In genomic region chrX:39859991-39860861, GRCh38 we compare ENCODE assay signal across 8 cellular contexts.
DNase-seq lines count a peak whose midpoint lies in the region; ATAC-seq, FAIRE-seq and TF ChIP-seq lines count a peak whose summit lies in the region.

No MANE protein-coding gene starts in this region.

- H3K27me3 Mint-ChIP-seq in activated T-helper 17 cell treated with anti-CD3 and anti-CD28 coated beads, Interleukin-2, amount 50 U/mL, for 72 hours: no peaks in the 10 kb centered on the region

- H3K36me3 ChIP-seq in BLaER1: no peaks in the 10 kb centered on the region

- peaks cover 12% of the 10 kb centered on the region for H3K36me3 Mint-ChIP-seq in activated T-helper 17 cell treated with anti-CD3 and anti-CD28 coated beads, Interleukin-2, amount 50 U/mL, for 72 hours (ENCODE audit: low read depth)
- peaks cover 14% of the 10 kb centered on the region for H3K36me3 Mint-ChIP-seq in stimulated activated effector memory CD8-positive, alpha-beta T cell treated with anti-CD3 and anti-CD28 coated beads, Interleukin-12 subunit alpha, Interleukin-12 subunit beta, amount 100 ng/mL, for 72 hours

- H3K27me3 ChIP-seq in BLaER1: no peaks in the 10 kb centered on the region

- peak overlapping the region; percentile 63 for H3K4me3 Mint-ChIP-seq in activated T-helper 17 cell treated with anti-CD3 and anti-CD28 coated beads, Interleukin-2, amount 50 U/mL, for 72 hours
- peak overlapping the region; percentile 59 for H3K4me3 Mint-ChIP-seq in stimulated activated effector memory CD8-positive, alpha-beta T cell treated with anti-CD3 and anti-CD28 coated beads, Interleukin-12 subunit alpha, Interleukin-12 subunit beta, amount 100 ng/mL, for 72 hours

- FAIRE-seq in GM19239 (lab: Jason Lieb, UNC) (peak; percentile 100), RCC 7860 (lab: Jason Lieb, UNC) (no peak), islet of Langerhans (lab: Jason Lieb, UNC) (peak; percentile 66), D721Med (lab: Jason Lieb, UNC) (no peak)

- peak overlapping the region; percentile 97 for H3K27ac Mint-ChIP-seq in activated T-helper 17 cell treated with anti-CD3 and anti-CD28 coated beads, Interleukin-2, amount 50 U/mL, for 72 hours
- peak overlapping the region; percentile 96 for H3K27ac Mint-ChIP-seq in stimulated activated effector memory CD8-positive, alpha-beta T cell treated with anti-CD3 and anti-CD28 coated beads, Interleukin-12 subunit alpha, Interleukin-12 subunit beta, amount 100 ng/mL, for 72 hours

- H3K9me3 Mint-ChIP-seq in activated T-helper 17 cell treated with anti-CD3 and anti-CD28 coated beads, Interleukin-2, amount 50 U/mL, for 72 hours: no peaks in the 10 kb centered on the region
- H3K9me3 Mint-ChIP-seq in stimulated activated effector memory CD8-positive, alpha-beta T cell treated with anti-CD3 and anti-CD28 coated beads, Interleukin-12 subunit alpha, Interleukin-12 subunit beta, amount 100 ng/mL, for 72 hours: no peaks in the 10 kb centered on the region

- H4K20me1 ChIP-seq in BLaER1: no peaks in the 10 kb centered on the region

- H3K27ac ChIP-seq in BLaER1: peak overlapping the region; percentile 58

- DNase-seq in GM19239 (ENCODE audit: insufficient read length, low spot score) (no peak), RCC 7860 (ENCODE audit: low spot score) (peak; percentile 65), D721Med (ENCODE audit: insufficient read length, low spot score) (no peak)
- peak; percentile 55 to 87 for DNase-seq in stimulated activated effector memory CD8-positive, alpha-beta T cell treated with anti-CD3 and anti-CD28 coated beads, Interleukin-12 subunit alpha, Interleukin-12 subunit beta, amount 100 ng/mL, for 72 hours (ENCODE audit: low spot score in 2 of 2)

- no peaks in the 10 kb centered on the region for H3K9me3 ChIP-seq in BLaER1

- peak; percentile 66 for ATAC-seq in HG03196 (IDR thresholded peaks at IDR 0.05; ENCODE audit: unreplicated experiment)
- peak; percentile 78 for ATAC-seq in activated T-helper 17 cell treated with anti-CD3 and anti-CD28 coated beads, Interleukin-2, amount 50 U/mL, for 72 hours (replicated peaks)
- ATAC-seq in stimulated activated effector memory CD8-positive, alpha-beta T cell treated with anti-CD3 and anti-CD28 coated beads, Interleukin-12 subunit alpha, Interleukin-12 subunit beta, amount 100 ng/mL, for 72 hours: peak; percentile 77

- peaks cover 9% of the 10 kb centered on the region for H3K4me1 Mint-ChIP-seq in activated T-helper 17 cell treated with anti-CD3 and anti-CD28 coated beads, Interleukin-2, amount 50 U/mL, for 72 hours
- H3K4me1 Mint-ChIP-seq in stimulated activated effector memory CD8-positive, alpha-beta T cell treated with anti-CD3 and anti-CD28 coated beads, Interleukin-12 subunit alpha, Interleukin-12 subunit beta, amount 100 ng/mL, for 72 hours: peaks cover 45% of the 10 kb centered on the region

- H3K4me1 ChIP-seq in BLaER1: peaks cover 61% of the 10 kb centered on the region

- no peak for TF ChIP-seq CTCF in D721Med (IDR thresholded peaks at IDR 0.05; ENCODE audit: insufficient read depth, missing control alignments)

- H3K4me3 ChIP-seq in BLaER1: no peak overlapping the region

- H3K9ac ChIP-seq in BLaER1: no peak overlapping the region

- H3K4me2 ChIP-seq in BLaER1: peak overlapping the region; percentile 68

Comparison
In these comparisons a context has a peak if more than half of its experiments do, and no peak if none do; other contexts are left out.
1. DNase-seq: peak in RCC 7860 (single experiment) and stimulated activated effector memory CD8-positive, alpha-beta T cell treated with anti-CD3 and anti-CD28 coated beads, Interleukin-12 subunit alpha, Interleukin-12 subunit beta, amount 100 ng/mL, for 72 hours (2 of 2); none in GM19239 (single experiment) and D721Med (single experiment).
2. Peak in every context shown above with its lines, with median percentiles within 50 percentile points of each other: ATAC-seq.